Comparison of ENCODE assay signal across 1 cellular context in genomic region chr6:53803081-53803860, GRCh38.
TF ChIP-seq lines count a peak whose summit lies in the region.

No MANE protein-coding gene starts in this region.

TF ChIP-seq in IMR-90, 13 proteins besides CTCF, POLR2A, EP300 and RAD21:
- TF ChIP-seq CHD1 (IDR thresholded peaks at IDR 0.05; ENCODE audit: low read depth, low read length) (no peak), CEBPB (IDR thresholded peaks at IDR 0.05; ENCODE audit: low read depth, low read length) (peak; percentile 8; the same call in 1 of the 2 replicates)
